1 cellular context compared by ENCODE assay signal in genomic region chr11:44094260-44094868, GRCh38.
TF ChIP-seq lines count a peak whose summit lies in the region.

No MANE protein-coding gene starts in this region.

TF ChIP-seq in GM12878, 131 proteins besides CTCF, POLR2A, EP300 and RAD21:
- TF ChIP-seq RAD51 (IDR thresholded peaks at IDR 0.05) (no peak), POU2F2 (IDR thresholded peaks at IDR 0.05; ENCODE audit: borderline replicate concordance, low read depth, low read length) (0 out of 3 replicates have a peak, but pooled peaks have one; percentile 47), SMC3 (IDR thresholded peaks at IDR 0.05; ENCODE audit: borderline replicate concordance, low read length) (peak; percentile 48; the same call in 1 of the 2 replicates)
